In genomic region chr1:2229921-2230700, GRCh38 we compare ENCODE assay signal across 1 cellular context.
A peak's percentile ranks its signal among the peaks of the same experiment; 100 is the strongest.
TF ChIP-seq lines count a peak whose summit lies in the region.

No MANE protein-coding gene starts in this region.

TF ChIP-seq in K562, 482 proteins besides CTCF, POLR2A, EP300 and RAD21 (continued from another document and continues in another):
- peak; percentile 97 for TF ChIP-seq MGA (IDR thresholded peaks at IDR 0.05)
- no peak for TF ChIP-seq XRCC4 (IDR thresholded peaks at IDR 0.05; ENCODE audit: extremely low read depth, insufficient read depth, insufficient read length)
- TF ChIP-seq ZNF263 (CRISPR knock-in tag; IDR thresholded peaks at IDR 0.05; ENCODE audit: borderline replicate concordance) = peak; percentile 41; the same call in 1 of the 2 replicates
- no peak for TF ChIP-seq PATZ1 (CRISPR knock-in tag; IDR thresholded peaks at IDR 0.05; ENCODE audit: borderline replicate concordance)
- no peak for TF ChIP-seq CREB1 (IDR thresholded peaks at IDR 0.05)
- 0 out of 2 replicates have a peak, but pooled peaks have one; percentile 21 for TF ChIP-seq CREB1 (CRISPR knock-in tag; IDR thresholded peaks at IDR 0.05)
- no peak for TF ChIP-seq TEAD2 (tag; IDR thresholded peaks at IDR 0.05)
- TF ChIP-seq DMBX1 (CRISPR knock-in tag; IDR thresholded peaks at IDR 0.05; ENCODE audit: borderline replicate concordance) = peak; percentile 64; the same call in 1 of the 2 replicates
- TF ChIP-seq POLR2G (IDR thresholded peaks at IDR 0.05; ENCODE audit: low read depth, low read length) = peak; percentile 48; the same call in 1 of the 2 replicates
- peak; percentile 29 for TF ChIP-seq DACH1 (IDR thresholded peaks at IDR 0.05; ENCODE audit: partially characterized antibody)
- 0 out of 2 replicates have a peak, but pooled peaks have one; percentile 17 for TF ChIP-seq MECOM (CRISPR knock-in tag; IDR thresholded peaks at IDR 0.05)
- 0 out of 4 replicates have a peak, but pooled peaks of 1 of the 2 experiments have one; percentile 13 for TF ChIP-seq NRF1 (conservative IDR thresholded peaks at IDR 0.05 in 1 of 2, IDR thresholded peaks at IDR 0.05 in 1 of 2)
- no peak for TF ChIP-seq NCOA1 (IDR thresholded peaks at IDR 0.05; ENCODE audit: low read depth)
- no peak for TF ChIP-seq HOXB6 (CRISPR knock-in tag; IDR thresholded peaks at IDR 0.05; ENCODE audit: borderline replicate concordance)
- no peak for TF ChIP-seq NCOA6 (IDR thresholded peaks at IDR 0.05)
- TF ChIP-seq ZNF511 (CRISPR knock-in tag; IDR thresholded peaks at IDR 0.05) = peak; percentile 26; the same call in 1 of the 2 replicates
- TF ChIP-seq RBFOX2 (IDR thresholded peaks at IDR 0.05; ENCODE audit: low read depth, low read length) = peak; percentile 53
- TF ChIP-seq SIN3A (IDR thresholded peaks at IDR 0.05; ENCODE audit: borderline replicate concordance in 2 of 2, control insufficient read depth in 1 of 2, low read depth in 2 of 2, low read length in 2 of 2) = 0 out of 4 replicates have a peak, but pooled peaks have one; percentile 12 to 46
- TF ChIP-seq ELF2 (CRISPR knock-in tag; IDR thresholded peaks at IDR 0.05) = no peak
- TF ChIP-seq MAZ (CRISPR knock-in tag; conservative IDR thresholded peaks at IDR 0.05 in 1 of 2, IDR thresholded peaks at IDR 0.05 in 1 of 2) = peak in 1 of 2 experiments; percentile 35; a peak in 1 of 4 replicates
- TF ChIP-seq CEBPG (CRISPR knock-in tag; IDR thresholded peaks at IDR 0.05) = peak; percentile 44; the same call in 1 of the 2 replicates
- no peak for TF ChIP-seq CEBPG (tag; conservative IDR thresholded peaks at IDR 0.05 in 1 of 2, IDR thresholded peaks at IDR 0.05 in 1 of 2)
- TF ChIP-seq PRDM10 (IDR thresholded peaks at IDR 0.05; ENCODE audit: partially characterized antibody) = peak; percentile 86
- TF ChIP-seq HDAC8 (tag; IDR thresholded peaks at IDR 0.05) = no peak
- peak; percentile 70 to 75 for TF ChIP-seq E2F6 (IDR thresholded peaks at IDR 0.05; ENCODE audit: borderline replicate concordance in 1 of 2, extremely low read depth in 1 of 2, insufficient read depth in 1 of 2, insufficient read length in 1 of 2, low read depth in 1 of 2, low read length in 1 of 2, poor library complexity in 1 of 2, severe bottlenecking in 1 of 2)
- 0 out of 2 replicates have a peak, but pooled peaks have one; percentile 21 for TF ChIP-seq REST (CRISPR knock-in tag; IDR thresholded peaks at IDR 0.05; ENCODE audit: low read depth)
- TF ChIP-seq TFAP4 (CRISPR knock-in tag; IDR thresholded peaks at IDR 0.05; ENCODE audit: borderline replicate concordance) = peak; percentile 36; the same call in 1 of the 2 replicates
- no peak for TF ChIP-seq ZNF589 (CRISPR knock-in tag; IDR thresholded peaks at IDR 0.05; ENCODE audit: low read depth)
- TF ChIP-seq CHD1 (IDR thresholded peaks at IDR 0.05; ENCODE audit: low read length) = peak; percentile 2
- TF ChIP-seq SRF (CRISPR knock-in tag; IDR thresholded peaks at IDR 0.05) = 0 out of 4 replicates have a peak, but pooled peaks of 1 of the 2 experiments have one; percentile 13
- TF ChIP-seq RBBP5 (IDR thresholded peaks at IDR 0.05; ENCODE audit: borderline replicate concordance, insufficient read depth, low read length, poor library complexity, severe bottlenecking) = peak; percentile 12
- peak; percentile 96 for TF ChIP-seq L3MBTL2 (IDR thresholded peaks at IDR 0.05)
- TF ChIP-seq ZFX (CRISPR knock-in tag; IDR thresholded peaks at IDR 0.05) = peak; percentile 82
